In genomic region chr7:24035653-24036414, GRCh38 we compare ENCODE assay signal across 21 cellular contexts.
A peak's percentile ranks its signal among the peaks of the same experiment; 100 is the strongest.
DNase-seq lines count a peak whose midpoint lies in the region; ATAC-seq and TF ChIP-seq lines count a peak whose summit lies in the region.
"Had no signal": no experiment of that assay in that cellular context is flagged by ENCODE, and none has a peak within 500 bp of the region (broad histone marks: within the 10 kb centered on the region; RNA-seq: fewer than 3 reads in every experiment).

No MANE protein-coding gene starts in this region.

- H3K27me3 ChIP-seq in GM23248 (replicated peaks; ENCODE audit: insufficient read depth), result no peaks in the 10 kb centered on the region; the same call in 1 of the 2 replicates
- no peaks in the 10 kb centered on the region for H3K27me3 ChIP-seq in naive thymus-derived CD4-positive, alpha-beta T cell (ENCODE audit: control insufficient read depth in 2 of 2, insufficient read depth in 2 of 2, low read length in 2 of 2)
- H3K27me3 ChIP-seq: brain microvascular endothelial cell, neutrophil, thyroid gland had no signal

- POLR2A ChIA-PET in naive thymus-derived CD4-positive, alpha-beta T cell (lab: Charles Lee), result no interaction called here

- H3K27ac ChIP-seq in GM23248, result no peak overlapping the region
- no peak overlapping the region for H3K27ac ChIP-seq in naive thymus-derived CD4-positive, alpha-beta T cell (ENCODE audit: low read depth, low read length)
- H3K27ac ChIP-seq: brain microvascular endothelial cell, lower lobe of right lung, neutrophil, thyroid gland, VCaP had no signal

- H3K9me2 ChIP-seq in GM23248 (ENCODE audit: insufficient read depth), result no peaks in the 10 kb centered on the region

- 21 to 27% methylated on average over 5 of the region's 5 CpGs for WGBS in GM23248 (ENCODE audit: low coverage in 1 of 2, low lambda C conversion rate in 2 of 2, missing lambda C conversion rate in 2 of 2), 2 experiments

- peak; percentile 16 for DNase-seq in EH (ENCODE audit: low read depth)
- DNase-seq in GM23248, result peak; percentile 12
- no peak for DNase-seq in T-helper 17 cell
- no peak for DNase-seq in naive thymus-derived CD4-positive, alpha-beta T cell
- DNase-seq in ACHN, result no peak
- no peak for DNase-seq in NCI-H446 treated with DMSO at 0.1 percent for 48 hours (lab: John Stamatoyannopoulos, UW)
- DNase-seq: activated CD4-positive, alpha-beta T cell treated with anti-CD3 and anti-CD28 coated beads, Interleukin-2, amount 50 U/mL, for 1 hour; activated CD8-positive, alpha-beta memory T cell treated with anti-CD3 and anti-CD28 coated beads, Interleukin-2, amount 50 U/mL, for 4 hours; brain microvascular endothelial cell; COR-L47; H9; lower lobe of right lung; NCI-H187 treated with DMSO at 0.1 percent for 48 hours; SHP77; stimulated activated CD4-positive, alpha-beta T cell treated with anti-CD3 and anti-CD28 coated beads, Interleukin-2, amount 100 ng/mL, for 48 hours; stimulated activated naive CD4-positive, alpha-beta T cell treated with Interleukin-2 at 50 U/mL for 16 hours; thyroid gland had no signal

- no peaks in the 10 kb centered on the region for H3K4me1 ChIP-seq in GM23248 (ENCODE audit: insufficient read depth)
- no peaks in the 10 kb centered on the region for H3K4me1 ChIP-seq in naive thymus-derived CD4-positive, alpha-beta T cell (ENCODE audit: control insufficient read depth in 2 of 2, insufficient read depth in 2 of 2, low read length in 2 of 2)
- H3K4me1 ChIP-seq: lower lobe of right lung, thyroid gland had no signal

- H4K20me1 ChIP-seq in GM23248 (ENCODE audit: insufficient read depth), result no peaks in the 10 kb centered on the region

- no peaks in the 10 kb centered on the region for H3K36me3 ChIP-seq in GM23248 (ENCODE audit: low read depth)
- no peaks in the 10 kb centered on the region for H3K36me3 ChIP-seq in naive thymus-derived CD4-positive, alpha-beta T cell (ENCODE audit: control insufficient read depth in 2 of 3, insufficient read depth in 3 of 3, low read length in 3 of 3)
- H3K36me3 ChIP-seq: brain microvascular endothelial cell, lower lobe of right lung, neutrophil, thyroid gland had no signal

- H3K36me3 Mint-ChIP-seq in T-helper 17 cell (ENCODE audit: low read depth), result no peaks in the 10 kb centered on the region
- H3K36me3 Mint-ChIP-seq in naive thymus-derived CD4-positive, alpha-beta T cell, result no peaks in the 10 kb centered on the region

- CTCF ChIA-PET in naive thymus-derived CD4-positive, alpha-beta T cell (lab: Charles Lee), result no interaction called here

- intact Hi-C loops in naive thymus-derived CD4-positive, alpha-beta T cell (cut with micrococcal nuclease), result no loop called here

- peaks cover 0 to 3% (median 0%) of the 10 kb centered on the region in 11 donors for H3K9me3 Mint-ChIP-seq in naive thymus-derived CD4-positive, alpha-beta T cell
- H3K9me3 Mint-ChIP-seq: H9 had no signal

- no peaks in the 10 kb centered on the region for H3K79me2 ChIP-seq in GM23248 (ENCODE audit: insufficient read depth)

- H3K9ac ChIP-seq in GM23248, result no peak overlapping the region

- no peak overlapping the region for H2AFZ ChIP-seq in GM23248

- H3K4me3 Mint-ChIP-seq in T-helper 17 cell, result peak overlapping the region; percentile 7
- H3K4me3 Mint-ChIP-seq in naive thymus-derived CD4-positive, alpha-beta T cell, result peak overlapping the region in 6 of 10 donors; percentile 4 to 38 (median 6)
- H3K4me3 Mint-ChIP-seq: H9 had no signal

- H3K9me3 ChIP-seq in GM23248 (ENCODE audit: low read depth), result no peaks in the 10 kb centered on the region
- H3K9me3 ChIP-seq in T-helper 17 cell (ENCODE audit: control insufficient read depth, low read length, poor library complexity, severe bottlenecking), result no peaks in the 10 kb centered on the region
- H3K9me3 ChIP-seq in naive thymus-derived CD4-positive, alpha-beta T cell (ENCODE audit: control insufficient read depth in 2 of 3, low read length in 3 of 3), result no peaks in the 10 kb centered on the region
- H3K9me3 ChIP-seq: lower lobe of right lung, neutrophil, thyroid gland had no signal

- no peak overlapping the region for H3K4me3 ChIP-seq in GM23248
- H3K4me3 ChIP-seq in naive thymus-derived CD4-positive, alpha-beta T cell (ENCODE audit: low read length), result no peak overlapping the region
- H3K4me3 ChIP-seq: lower lobe of right lung, smooth muscle cell, thyroid gland had no signal

- H3K27me3 Mint-ChIP-seq in T-helper 17 cell, result no peaks in the 10 kb centered on the region
- no peaks in the 10 kb centered on the region for H3K27me3 Mint-ChIP-seq in naive thymus-derived CD4-positive, alpha-beta T cell

- H3K27ac Mint-ChIP-seq in T-helper 17 cell, result no peak overlapping the region
- no peak overlapping the region for H3K27ac Mint-ChIP-seq in naive thymus-derived CD4-positive, alpha-beta T cell
- H3K27ac Mint-ChIP-seq: H9 had no signal

- ATAC-seq in T-helper 17 cell (no peak), GM18505 (IDR thresholded peaks at IDR 0.05; ENCODE audit: unreplicated experiment) (no peak)
- ATAC-seq in naive thymus-derived CD4-positive, alpha-beta T cell, result no peak
- ATAC-seq: lower lobe of right lung had no signal

- no peak for TF ChIP-seq POLR2A in GM18505 (IDR thresholded peaks at IDR 0.05; ENCODE audit: borderline replicate concordance, extremely low read depth, insufficient read depth, insufficient read length)

- in situ Hi-C loops in GM23248 (cut with MboI) (no loop called here), ACHN (cut with HindIII; ENCODE audit: low pct_ligation_motif_present, low pct_unique_long_range_greater_than_20kb, low sequenced_read_pairs) (no loop called here)

- H3F3A ChIP-seq in GM23248 (ENCODE audit: insufficient read depth), result no peaks in the 10 kb centered on the region

- peaks cover 7% of the 10 kb centered on the region for H3K4me1 Mint-ChIP-seq in T-helper 17 cell
- H3K4me1 Mint-ChIP-seq in naive thymus-derived CD4-positive, alpha-beta T cell, result peaks cover 5 to 17% (median 8%) of the 10 kb centered on the region in 7 donors

- H3K4me2 ChIP-seq in GM23248 (ENCODE audit: unreplicated experiment), result no peak overlapping the region
- H3K4me2 ChIP-seq: smooth muscle cell had no signal

Comparison
In these comparisons a context has a peak if more than half of its experiments do, and no peak if none do; other contexts are left out.
1. DNase-seq: peak in EH (single experiment) and GM23248 (single experiment); none in T-helper 17 cell (0 of 3), naive thymus-derived CD4-positive, alpha-beta T cell (0 of 9), ACHN (single experiment) and NCI-H446 treated with DMSO at 0.1 percent for 48 hours (single experiment).